In genomic region chr20:19838981-19839576, GRCh38 we compare ENCODE assay signal across 23 cellular contexts.
"Had no signal": no experiment of that assay in that cellular context is flagged by ENCODE, and none has a peak within 500 bp of the region (broad histone marks: within the 10 kb centered on the region; RNA-seq: fewer than 3 reads in every experiment).

No MANE protein-coding gene starts in this region.

- ATAC-seq: left cardiac atrium; left lung; naive thymus-derived CD8-positive, alpha-beta T cell; pancreas; sciatic nerve; stimulated activated naive CD8-positive, alpha-beta T cell treated with anti-CD3 and anti-CD28 coated beads, Interleukin-15, amount 100 ng/mL, for 72 hours had no signal

- FAIRE-seq: endothelial cell of umbilical vein, pancreas had no signal

- H3K27ac ChIP-seq: esophagus squamous epithelium, left lung, neutrophil, pancreas, thyroid gland, vagina had no signal

- H3K4me3 ChIP-seq: colonic mucosa, esophagus squamous epithelium, left lung, pancreas, smooth muscle cell, thyroid gland, vagina had no signal

- H3K9me3 ChIP-seq: colonic mucosa, esophagus squamous epithelium, neutrophil, pancreas, thyroid gland, vagina had no signal

- H3K27me3 ChIP-seq: colonic mucosa, esophagus squamous epithelium, left lung, neutrophil, pancreas, thyroid gland, vagina had no signal

- H3K4me1 ChIP-seq: colonic mucosa, esophagus squamous epithelium, pancreas, thyroid gland, vagina had no signal

- DNase-seq: colonic mucosa; effector memory CD4-positive, alpha-beta T cell; esophagus squamous epithelium; foreskin melanocyte; head of caudate nucleus; left cardiac atrium; left lung; mesenchymal stem cell; naive thymus-derived CD8-positive, alpha-beta T cell; pancreas; stimulated activated CD4-positive, alpha-beta T cell treated with anti-CD3 and anti-CD28 coated beads, Interleukin-12 subunit alpha, Interleukin-12 subunit beta, amount 100 ng/mL, for 4 hours; stimulated activated CD4-positive, alpha-beta T cell treated with anti-CD3 and anti-CD28 coated beads, Interleukin-1b, Interleukin-23, amount 100 ng/mL, for 48 hours; stimulated activated CD4-positive, alpha-beta T cell treated with anti-CD3 and anti-CD28 coated beads, Interleukin-4, amount 100 ng/mL, for 1 hour; stimulated activated CD8-positive, alpha-beta memory T cell treated with anti-CD3 and anti-CD28 coated beads, Interleukin-4, amount 100 ng/mL, for 48 hours; stimulated activated naive CD4-positive, alpha-beta T cell; stimulated activated naive CD8-positive, alpha-beta T cell treated with anti-CD3 and anti-CD28 coated beads, Interleukin-15, amount 100 ng/mL, for 72 hours; thyroid gland; trophoblast cell had no signal

- H3K4me2 ChIP-seq: smooth muscle cell had no signal

- H3K36me3 ChIP-seq: colonic mucosa, left lung, neutrophil, pancreas, thyroid gland, vagina had no signal
